Comparison of ENCODE assay signal across 1 cellular context in genomic region chr13:46179576-46180368, GRCh38.
A peak's percentile ranks its signal among the peaks of the same experiment; 100 is the strongest.
TF ChIP-seq lines count a peak whose summit lies in the region.

No MANE protein-coding gene starts in this region.

TF ChIP-seq in K562, 482 proteins besides CTCF, POLR2A, EP300 and RAD21:
- TF ChIP-seq SP1 (CRISPR knock-in tag; IDR thresholded peaks at IDR 0.05) = no peak
- peak in 1 of 2 experiments; percentile 38; a peak in 1 of 4 replicates for TF ChIP-seq MLLT1 (IDR thresholded peaks at IDR 0.05)
- TF ChIP-seq PCBP1 (IDR thresholded peaks at IDR 0.05; ENCODE audit: low read depth, low read length, poor library complexity, severe bottlenecking) = no peak
- no peak for TF ChIP-seq ELF4 (CRISPR knock-in tag; IDR thresholded peaks at IDR 0.05)
- no peak for TF ChIP-seq E2F6 (IDR thresholded peaks at IDR 0.05; ENCODE audit: borderline replicate concordance in 1 of 2, extremely low read depth in 1 of 2, insufficient read depth in 1 of 2, insufficient read length in 1 of 2, low read depth in 1 of 2, low read length in 1 of 2, poor library complexity in 1 of 2, severe bottlenecking in 1 of 2)
- no peak for TF ChIP-seq DDX20 (tag; IDR thresholded peaks at IDR 0.05; ENCODE audit: low read depth)
- no peak for TF ChIP-seq NFIX (CRISPR knock-in tag; IDR thresholded peaks at IDR 0.05; ENCODE audit: low read depth)
- no peak for TF ChIP-seq CHD1 (IDR thresholded peaks at IDR 0.05; ENCODE audit: low read length)
- 0 out of 2 replicates have a peak, but pooled peaks have one; percentile 25 for TF ChIP-seq LEF1 (IDR thresholded peaks at IDR 0.05)
- TF ChIP-seq PHF20 (IDR thresholded peaks at IDR 0.05; ENCODE audit: partially characterized antibody) = no peak
- no peak for TF ChIP-seq NR2C2 (CRISPR knock-in tag; IDR thresholded peaks at IDR 0.05)
- peak; percentile 13; the same call in 1 of the 2 replicates for TF ChIP-seq NR2C2 (tag; IDR thresholded peaks at IDR 0.05)
- TF ChIP-seq NFYB (IDR thresholded peaks at IDR 0.05; ENCODE audit: extremely low read depth, insufficient read length) = no peak
- TF ChIP-seq GABPB1 (CRISPR knock-in tag; IDR thresholded peaks at IDR 0.05) = no peak
- TF ChIP-seq ZC3H8 (IDR thresholded peaks at IDR 0.05) = no peak
- TF ChIP-seq HNRNPL (IDR thresholded peaks at IDR 0.05; ENCODE audit: low read depth, low read length) = no peak
- TF ChIP-seq HINFP (tag; conservative IDR thresholded peaks at IDR 0.05; ENCODE audit: low read depth) = no peak
- TF ChIP-seq SPI1 (IDR thresholded peaks at IDR 0.05; ENCODE audit: borderline replicate concordance, low read depth, low read length) = peak; percentile 90
- no peak for TF ChIP-seq SNIP1 (IDR thresholded peaks at IDR 0.05; ENCODE audit: low read depth)
- no peak for TF ChIP-seq ZNF395 (CRISPR knock-in tag; IDR thresholded peaks at IDR 0.05)
- no peak for TF ChIP-seq MAFK (IDR thresholded peaks at IDR 0.05; ENCODE audit: low read length)
- no peak for TF ChIP-seq NCOA4 (IDR thresholded peaks at IDR 0.05; ENCODE audit: partially characterized antibody)
- TF ChIP-seq ZNF561 (CRISPR knock-in tag; conservative IDR thresholded peaks at IDR 0.05) = no peak
- no peak for TF ChIP-seq DMBX1 (CRISPR knock-in tag; IDR thresholded peaks at IDR 0.05; ENCODE audit: borderline replicate concordance)
- TF ChIP-seq SMC3 (conservative IDR thresholded peaks at IDR 0.05; ENCODE audit: insufficient read depth, low read depth, low read length) = no peak
- no peak for TF ChIP-seq NR2F6 (CRISPR knock-in tag; IDR thresholded peaks at IDR 0.05)
- TF ChIP-seq ZNF444 (CRISPR knock-in tag; IDR thresholded peaks at IDR 0.05) = 0 out of 2 replicates have a peak, but pooled peaks have one; percentile 50
- no peak for TF ChIP-seq ARNT (IDR thresholded peaks at IDR 0.05)
- TF ChIP-seq DACH1 (IDR thresholded peaks at IDR 0.05; ENCODE audit: partially characterized antibody) = peak; percentile 31
- no peak for TF ChIP-seq HDAC2 (IDR thresholded peaks at IDR 0.05)
- TF ChIP-seq IRF2 (CRISPR knock-in tag; IDR thresholded peaks at IDR 0.05) = no peak
- no peak for TF ChIP-seq HMG20B (CRISPR knock-in tag; IDR thresholded peaks at IDR 0.05)
- no peak for TF ChIP-seq KHSRP (IDR thresholded peaks at IDR 0.05)
- TF ChIP-seq YY1 (IDR thresholded peaks at IDR 0.05; ENCODE audit: borderline replicate concordance in 1 of 3, control insufficient read depth in 1 of 3, extremely low read depth in 1 of 3, insufficient read depth in 3 of 3, insufficient read length in 1 of 3, insufficient replicate concordance in 2 of 3, low read depth in 1 of 3, low read length in 2 of 3) = no peak
- TF ChIP-seq ZKSCAN3 (CRISPR knock-in tag; IDR thresholded peaks at IDR 0.05) = no peak
- peak; percentile 32; the same call in 1 of the 2 replicates for TF ChIP-seq EGR1 (conservative IDR thresholded peaks at IDR 0.05)
- TF ChIP-seq TAF1 (IDR thresholded peaks at IDR 0.05; ENCODE audit: control insufficient read depth, extremely low read depth, insufficient read depth, low read length, severe bottlenecking) = no peak
- TF ChIP-seq RERE (CRISPR knock-in tag; IDR thresholded peaks at IDR 0.05; ENCODE audit: borderline replicate concordance) = no peak
- TF ChIP-seq NELFE (IDR thresholded peaks at IDR 0.05; ENCODE audit: insufficient read depth, insufficient read length) = no peak
- TF ChIP-seq HSF4 (CRISPR knock-in tag; IDR thresholded peaks at IDR 0.05; ENCODE audit: borderline replicate concordance) = no peak
- no peak for TF ChIP-seq POLR2H (tag; IDR thresholded peaks at IDR 0.05; ENCODE audit: low read depth)
- TF ChIP-seq VEZF1 (CRISPR knock-in tag; IDR thresholded peaks at IDR 0.05) = peak; percentile 44
- no peak for TF ChIP-seq ATF2 (CRISPR knock-in tag; IDR thresholded peaks at IDR 0.05)
- TF ChIP-seq HDAC1 (IDR thresholded peaks at IDR 0.05) = no peak
- TF ChIP-seq UBTF (IDR thresholded peaks at IDR 0.05; ENCODE audit: borderline replicate concordance in 1 of 2, low read depth in 2 of 2, low read length in 2 of 2) = no peak
- peak; percentile 33; the same call in 1 of the 2 replicates for TF ChIP-seq SMARCA4 (IDR thresholded peaks at IDR 0.05)
